In the genomic region with DNA sequence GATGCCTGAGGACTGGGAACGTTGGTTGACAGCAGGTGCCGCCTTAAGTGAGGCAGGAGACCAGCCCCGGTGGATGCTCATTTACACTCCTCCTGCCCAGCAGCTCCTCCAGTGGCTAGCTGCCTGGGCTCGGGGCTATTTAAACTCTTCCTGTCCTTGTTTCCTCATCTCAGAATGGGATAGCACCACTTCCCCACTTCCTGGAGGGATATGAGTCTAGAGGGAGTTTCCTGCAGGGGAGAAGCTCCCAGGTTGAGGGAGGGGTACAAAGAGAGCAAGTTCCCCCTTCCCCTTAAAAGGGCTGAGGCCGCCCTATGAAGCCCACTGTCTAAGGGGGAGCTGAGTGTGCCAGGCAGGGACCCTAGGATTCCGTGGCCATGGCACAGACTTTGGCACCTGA, we compare ENCODE assay signal across 9 cellular contexts.
"Had no signal": no experiment of that assay in that cellular context is flagged by ENCODE, and none has a peak within 500 bp of the region (broad histone marks: within the 10 kb centered on the region; RNA-seq: fewer than 3 reads in every experiment).

No MANE protein-coding gene starts in this region.

- ATAC-seq: HCT116, K562 had no signal

- H3K4me3 Mint-ChIP-seq: HFFc6 had no signal

- H3K9me3 ChIP-seq: HAP-1 had no signal

- H3K4me3 ChIP-seq: GM23248, HAP-1, K562 had no signal

- H3K36me3 ChIP-seq: HAP-1 had no signal

- H3K27ac Mint-ChIP-seq: HFFc6 had no signal

- H3K4me1 ChIP-seq: HAP-1 had no signal

- H3K27ac ChIP-seq: GM23248 had no signal

- DNase-seq: GM23248, GOT3, H7, HFFc6, IMR-90, KG1 had no signal
